Comparison of ENCODE assay signal across 1 cellular context in genomic region chr19:36837902-36838783, GRCh38.
TF ChIP-seq lines count a peak whose summit lies in the region.

Gene ZNF790 (minus strand): TSS chr19:36838387. CDS start chr19:36825619, 12,768 bp downstream.

TF ChIP-seq in HEK293, 187 proteins besides CTCF, POLR2A, EP300 and RAD21 (continued from another document and continues in another):
- TF ChIP-seq ZNF362 (tag by site-specific recombination; IDR thresholded peaks at IDR 0.05) (no peak; the same call in 1 of the 2 replicates), OVOL3 (tag by site-specific recombination; IDR thresholded peaks at IDR 0.05) (peak; percentile 80), ZNF26 (tag by site-specific recombination; IDR thresholded peaks at IDR 0.05) (no peak), ZNF580 (tag by site-specific recombination; IDR thresholded peaks at IDR 0.05) (peak; percentile 94; the same call in 1 of the 2 replicates), ZFHX2 (tag by site-specific recombination; conservative IDR thresholded peaks at IDR 0.05) (no peak; the same call in 1 of the 2 replicates), KLF16 (tag by site-specific recombination; IDR thresholded peaks at IDR 0.05) (peak; percentile 88; the same call in 1 of the 2 replicates), ZNF266 (tag by site-specific recombination; IDR thresholded peaks at IDR 0.05; ENCODE audit: low read depth) (peak; percentile 63; the same call in 1 of the 2 replicates), SP2 (tag by site-specific recombination; IDR thresholded peaks at IDR 0.05) (peak; percentile 60), ZNF660 (tag by site-specific recombination; IDR thresholded peaks at IDR 0.05) (peak; percentile 96), ZNF2 (tag by site-specific recombination; IDR thresholded peaks at IDR 0.05) (peak; percentile 100), SP3 (tag by site-specific recombination; IDR thresholded peaks at IDR 0.05) (peak; percentile 73; the same call in 1 of the 2 replicates), ZBTB1 (tag by site-specific recombination; IDR thresholded peaks at IDR 0.05) (peak; percentile 91), MZF1 (tag by site-specific recombination; IDR thresholded peaks at IDR 0.05; ENCODE audit: borderline replicate concordance) (peak; percentile 68; the same call in 1 of the 2 replicates), ZSCAN4 (tag by site-specific recombination; IDR thresholded peaks at IDR 0.05) (peak; percentile 100), AEBP2 (tag by site-specific recombination; IDR thresholded peaks at IDR 0.05; ENCODE audit: borderline replicate concordance) (0 out of 2 replicates have a peak, but pooled peaks have one; percentile 80), KLF17 (tag by site-specific recombination; IDR thresholded peaks at IDR 0.05) (peak; percentile 97), ZNF571 (tag by site-specific recombination; IDR thresholded peaks at IDR 0.05) (no peak), ZNF280C (tag by site-specific recombination; IDR thresholded peaks at IDR 0.05) (no peak), ZSCAN23 (tag by site-specific recombination; IDR thresholded peaks at IDR 0.05) (peak; percentile 61; the same call in 1 of the 2 replicates), ZNF830 (tag by site-specific recombination; IDR thresholded peaks at IDR 0.05; ENCODE audit: low read depth) (no peak), ZNF174 (tag by site-specific recombination; IDR thresholded peaks at IDR 0.05) (no peak), ZNF76 (tag by site-specific recombination; IDR thresholded peaks at IDR 0.05; ENCODE audit: borderline replicate concordance, low read depth) (peak; percentile 99), ZBTB20 (tag by site-specific recombination; IDR thresholded peaks at IDR 0.05) (peak; percentile 100), ZNF621 (tag by site-specific recombination; IDR thresholded peaks at IDR 0.05) (no peak), GLI2 (tag by site-specific recombination; IDR thresholded peaks at IDR 0.05; ENCODE audit: borderline replicate concordance, low read depth) (no peak), ZNF37A (tag by site-specific recombination; IDR thresholded peaks at IDR 0.05) (no peak), ZNF16 (tag by site-specific recombination; IDR thresholded peaks at IDR 0.05; ENCODE audit: low read depth) (no peak; the same call in none of the 2 replicates), ZNF561 (tag by site-specific recombination; IDR thresholded peaks at IDR 0.05; ENCODE audit: borderline replicate concordance) (peak; percentile 99), ZNF214 (tag by site-specific recombination; IDR thresholded peaks at IDR 0.05; ENCODE audit: borderline replicate concordance) (no peak), MEIS1 (CRISPR knock-in tag; IDR thresholded peaks at IDR 0.05; ENCODE audit: borderline replicate concordance) (no peak), ZNF311 (tag by site-specific recombination; IDR thresholded peaks at IDR 0.05; ENCODE audit: borderline replicate concordance) (no peak), ZBTB8A (tag by site-specific recombination; IDR thresholded peaks at IDR 0.05) (peak; percentile 88), ZNF514 (tag by site-specific recombination; IDR thresholded peaks at IDR 0.05) (no peak), ZNF843 (tag by site-specific recombination; IDR thresholded peaks at IDR 0.05) (peak; percentile 96), ZNF639 (tag by site-specific recombination; IDR thresholded peaks at IDR 0.05) (peak; percentile 94), ZNF280D (tag by site-specific recombination; IDR thresholded peaks at IDR 0.05) (peak; percentile 98), ZNF777 (tag by site-specific recombination; IDR thresholded peaks at IDR 0.05; ENCODE audit: borderline replicate concordance) (peak; percentile 99; the same call in 1 of the 2 replicates), ZFP3 (tag by site-specific recombination; IDR thresholded peaks at IDR 0.05; ENCODE audit: low read depth) (peak; percentile 61; the same call in 1 of the 2 replicates), ZNF645 (tag by site-specific recombination; IDR thresholded peaks at IDR 0.05) (peak; percentile 99), SCRT2 (tag by site-specific recombination; IDR thresholded peaks at IDR 0.05) (peak; percentile 87), GLI4 (tag by site-specific recombination; IDR thresholded peaks at IDR 0.05) (no peak), ZNF623 (tag by site-specific recombination; IDR thresholded peaks at IDR 0.05) (peak; percentile 56), ZNF510 (tag by site-specific recombination; IDR thresholded peaks at IDR 0.05; ENCODE audit: insufficient replicate concordance) (no peak), ZNF394 (tag by site-specific recombination; IDR thresholded peaks at IDR 0.05; ENCODE audit: borderline replicate concordance) (peak; percentile 83), EGR2 (tag by site-specific recombination; IDR thresholded peaks at IDR 0.05; ENCODE audit: low read depth) (no peak; the same call in 1 of the 2 replicates), PATZ1 (tag by site-specific recombination; IDR thresholded peaks at IDR 0.05) (peak; percentile 93)
